Comparison of ENCODE assay signal across 1 cellular context in genomic region chr18:396251-396555, GRCh38.
TF ChIP-seq lines count a peak whose summit lies in the region.

No MANE protein-coding gene starts in this region.

TF ChIP-seq in IMR-90, 13 proteins besides CTCF, POLR2A, EP300 and RAD21 (continued from another document):
- TF ChIP-seq ELK1 (IDR thresholded peaks at IDR 0.05; ENCODE audit: borderline replicate concordance, low read depth, low read length), result no peak
